Comparison of ENCODE assay signal across 9 cellular contexts in genomic region chr16:71808593-71809449, GRCh38. TPM values are rescaled to one million over a fixed set of nuclear protein-coding genes. Genes with fewer than 3 reads are reported as not detected.
A peak's percentile ranks its signal among the peaks of the same experiment; 100 is the strongest.
DNase-seq lines count a peak whose midpoint lies in the region; ATAC-seq, FAIRE-seq and TF ChIP-seq lines count a peak whose summit lies in the region.
"Had no signal": no experiment of that assay in that cellular context is flagged by ENCODE, and none has a peak within 500 bp of the region (broad histone marks: within the 10 kb centered on the region; RNA-seq: fewer than 3 reads in every experiment).

Gene AP1G1 (minus strand): TSS chr16:71808834. CDS start chr16:71789479, 19,355 bp downstream.

- no peaks in the 10 kb centered on the region for H3K9me3 ChIP-seq in kidney (ENCODE audit: control insufficient read depth in 1 of 2, low read length in 2 of 2)

- intact Hi-C loops in kidney (cut with DNase I), result no loop called here

- peak; percentile 80 for ATAC-seq in HG03439 (IDR thresholded peaks at IDR 0.05; ENCODE audit: unreplicated experiment)

- H3K36me3 ChIP-seq in kidney (ENCODE audit: control insufficient read depth in 1 of 2, insufficient read depth in 2 of 2, low read length in 2 of 2), result no peaks in the 10 kb centered on the region

- peak within 1 kb of the TSS; percentile 88 to 99 for H3K4me3 ChIP-seq in kidney (ENCODE audit: low read length in 2 of 2)

- no peaks in the 10 kb centered on the region for H3K4me1 ChIP-seq in kidney (ENCODE audit: control insufficient read depth in 1 of 2, insufficient read depth in 1 of 2, low read depth in 1 of 2, low read length in 2 of 2)

- peak; percentile 99 for DNase-seq in Ammon's horn (ENCODE audit: low spot score)
- peak; percentile 76 for DNase-seq in GM19238 (ENCODE audit: insufficient read length, low spot score)
- DNase-seq in NCI-H510A (lab: John Stamatoyannopoulos, UW), result peak; percentile 83
- peak; percentile 91 for DNase-seq in activated CD4-positive, alpha-beta T cell treated with anti-CD3 and anti-CD28 coated beads for 1 hour
- DNase-seq in cerebellar nuclear complex (lab: John Stamatoyannopoulos, UW), result peak; percentile 60 to 90
- DNase-seq in kidney, result peak; percentile 99
- peak; percentile 82 to 84 for DNase-seq in stimulated activated CD4-positive, alpha-beta T cell treated with anti-CD3 and anti-CD28 coated beads, Interleukin-15, amount 100 ng/mL, for 1 hour (ENCODE audit: low read depth in 1 of 2, low spot score in 1 of 2)

- H3K9ac ChIP-seq in kidney (ENCODE audit: low read length in 2 of 2), result peak within 1 kb of the TSS; percentile 95 to 97

- no peak for TF ChIP-seq CTCF in kidney (IDR thresholded peaks at IDR 0.05; ENCODE audit: borderline replicate concordance, extremely low read depth, insufficient read depth)

- FAIRE-seq in kidney (lab: Jason Lieb, UNC), result no peak
- FAIRE-seq: endometrium had no signal

- peak within 1 kb of the TSS; percentile 96 to 100 for H3K27ac ChIP-seq in kidney (ENCODE audit: low read depth in 2 of 2, low read length in 2 of 2)

RNA-seq across cellular contexts. Expression of gene AP1G1, which starts in this region (rescaled TPM):
- total RNA-seq in kidney, result 111 TPM
- polyA plus RNA-seq in kidney (ENCODE audit: insufficient read depth, low read depth, low replicate concordance), result 28.0 TPM

Comparison
In these comparisons a context has a peak if more than half of its experiments do, and no peak if none do; other contexts are left out.
1. Peak in every context shown above with its lines: DNase-seq, ATAC-seq, H3K4me3 ChIP-seq and H3K27ac ChIP-seq.